Comparison of ENCODE assay signal across 26 cellular contexts in genomic region chr3:75886971-75887526, GRCh38.
"Had no signal": no experiment of that assay in that cellular context is flagged by ENCODE, and none has a peak within 500 bp of the region (broad histone marks: within the 10 kb centered on the region; RNA-seq: fewer than 3 reads in every experiment).

No MANE protein-coding gene starts in this region.

- H3K4me3 Mint-ChIP-seq: activated naive CD8-positive, alpha-beta T cell treated with anti-CD3 and anti-CD28 coated beads, Interleukin-2, amount 50 U/mL, for 24 hours; natural killer cell treated with Interleukin-12 subunit alpha and Interleukin-12 subunit beta and Interleukin-15 and Interleukin-18, amount 100 ng/mL, for 72 hours; stimulated activated memory B cell treated with anti-CD40 and anti-IgM and Interleukin-4, amounts not matched to agents 10 μg/mL and 1 μg/mL and 100 μg/mL, for 72 hours had no signal

- H3K4me1 Mint-ChIP-seq: activated naive CD8-positive, alpha-beta T cell treated with anti-CD3 and anti-CD28 coated beads, Interleukin-2, amount 50 U/mL, for 24 hours; stimulated activated memory B cell treated with anti-CD40 and anti-IgM and Interleukin-4, amounts not matched to agents 10 μg/mL and 1 μg/mL and 100 μg/mL, for 72 hours had no signal

- H3K27me3 Mint-ChIP-seq: activated naive CD8-positive, alpha-beta T cell treated with anti-CD3 and anti-CD28 coated beads, Interleukin-2, amount 50 U/mL, for 24 hours; natural killer cell treated with Interleukin-12 subunit alpha and Interleukin-12 subunit beta and Interleukin-15 and Interleukin-18, amount 100 ng/mL, for 72 hours; progenitor cell of endocrine pancreas; stimulated activated memory B cell treated with anti-CD40 and anti-IgM and Interleukin-4, amounts not matched to agents 10 μg/mL and 1 μg/mL and 100 μg/mL, for 72 hours had no signal

- DNase-seq: activated CD4-positive, alpha-beta T cell treated with anti-CD3 and anti-CD28 coated beads for 4 hours; activated CD4-positive, alpha-beta T cell treated with anti-CD3 and anti-CD28 coated beads, Interleukin-2, amount 50 U/mL, for 48 hours; activated CD4-positive, CD25-positive, alpha-beta regulatory T cell; activated CD8-positive, alpha-beta memory T cell treated with anti-CD3 and anti-CD28 coated beads, Interleukin-2, amount 50 U/mL, for 48 hours; activated effector memory CD4-positive, alpha-beta T cell treated with Interleukin-2 at 50 U/mL for 16 hours; activated naive CD4-positive, alpha-beta T cell treated with anti-CD3 and anti-CD28 coated beads, Interleukin-2, amount 50 U/mL, for 16 hours; activated naive CD8-positive, alpha-beta T cell treated with anti-CD3 and anti-CD28 coated beads, Interleukin-2, amount 50 U/mL, for 24 hours; activated T-cell treated with anti-CD3 and anti-CD28 coated beads, Interleukin-2, amount 50 U/mL, for 48 hours; anterior cingulate cortex; body of pancreas; cortex of kidney; heart right ventricle; midbrain; retina; sigmoid colon; stimulated activated CD4-positive, alpha-beta T cell treated with anti-CD3 and anti-CD28 coated beads, Interleukin-15, amount 100 ng/mL, for 24 hours; stomach had no signal

- ATAC-seq: activated naive CD8-positive, alpha-beta T cell treated with anti-CD3 and anti-CD28 coated beads, Interleukin-2, amount 50 U/mL, for 24 hours; body of pancreas; heart right ventricle; left lobe of liver; natural killer cell treated with Interleukin-12 subunit alpha and Interleukin-12 subunit beta and Interleukin-15 and Interleukin-18, amount 100 ng/mL, for 72 hours; stimulated activated memory B cell treated with anti-CD40 and anti-IgM and Interleukin-4, amounts not matched to agents 10 μg/mL and 1 μg/mL and 100 μg/mL, for 72 hours had no signal

- H3K4me1 ChIP-seq: body of pancreas, heart right ventricle, sigmoid colon, stomach, suprapubic skin, tibial nerve had no signal

- FAIRE-seq: endometrium, urothelium cell line had no signal

- H3K27ac ChIP-seq: body of pancreas, cardiac muscle cell, heart right ventricle, sigmoid colon, stomach, suprapubic skin, tibial nerve had no signal

- H3K36me3 Mint-ChIP-seq: natural killer cell treated with Interleukin-12 subunit alpha and Interleukin-12 subunit beta and Interleukin-15 and Interleukin-18, amount 100 ng/mL, for 72 hours; stimulated activated memory B cell treated with anti-CD40 and anti-IgM and Interleukin-4, amounts not matched to agents 10 μg/mL and 1 μg/mL and 100 μg/mL, for 72 hours had no signal

- H3K27me3 ChIP-seq: body of pancreas, cardiac muscle cell, heart right ventricle, sigmoid colon, stomach, suprapubic skin, tibial nerve had no signal
